In the genomic region with DNA sequence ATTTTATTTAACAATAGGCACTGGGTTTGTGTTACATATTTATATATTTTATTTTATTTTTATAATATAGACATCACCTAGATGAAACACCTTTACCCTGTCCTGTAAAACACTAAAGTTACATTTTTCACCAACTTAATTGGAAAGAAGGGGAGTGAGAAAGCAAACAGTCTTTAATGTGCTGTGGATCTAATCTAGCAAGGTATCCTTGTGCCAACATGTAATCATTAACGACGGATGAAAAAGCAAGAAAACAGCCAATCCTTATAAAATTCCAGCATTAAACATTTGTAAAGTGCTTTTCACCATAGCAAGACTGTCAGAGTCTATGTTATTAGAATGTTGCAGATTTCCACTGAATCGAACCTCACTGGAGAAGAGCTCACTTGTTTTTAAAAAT, we compare ENCODE assay signal across 27 cellular contexts.
"Had no signal": no experiment of that assay in that cellular context is flagged by ENCODE, and none has a peak within 500 bp of the region (broad histone marks: within the 10 kb centered on the region; RNA-seq: fewer than 3 reads in every experiment).

No MANE protein-coding gene starts in this region.

- H3K9me3 ChIP-seq: stomach, suprapubic skin, testis, thoracic aorta, thyroid gland, tibial artery, tibial nerve, transverse colon, upper lobe of left lung, upper lobe of right lung, uterus, vagina had no signal

- ATAC-seq: stimulated activated effector memory CD8-positive, alpha-beta T cell treated with anti-CD3 and anti-CD28 coated beads, Interleukin-12 subunit alpha, Interleukin-12 subunit beta, amount 100 ng/mL, for 72 hours; stimulated activated memory B cell treated with anti-CD40 and anti-IgM and Interleukin-4, amounts not matched to agents 10 μg/mL and 1 μg/mL and 100 μg/mL, for 72 hours; stimulated activated naive B cell treated with anti-CD40 and anti-IgM and Interleukin-4, amounts not matched to agents 10 μg/mL and 1 μg/mL and 100 μg/mL, for 72 hours; stimulated activated naive CD8-positive, alpha-beta T cell treated with anti-CD3 and anti-CD28 coated beads, Interleukin-15, amount 100 ng/mL, for 72 hours; stimulated activated naive CD8-positive, alpha-beta T cell treated with anti-CD3 and anti-CD28 coated beads, Interleukin-15, Interleukin-2, amounts not matched to agents 100 U/mL and 50 U/mL, for 24 hours; upper lobe of right lung had no signal

- H3K4me3 ChIP-seq: stomach, suprapubic skin, testis, thoracic aorta, thyroid gland, tibial artery, tibial nerve, transverse colon, upper lobe of left lung, upper lobe of right lung, uterus, vagina had no signal

- H3K27me3 ChIP-seq: stomach, suprapubic skin, testis, thyroid gland, tibial artery, tibial nerve, transverse colon, upper lobe of left lung, upper lobe of right lung, uterus, vagina had no signal

- H3K36me3 ChIP-seq: stomach, suprapubic skin, thoracic aorta, thyroid gland, tibial artery, tibial nerve, transverse colon, upper lobe of left lung, upper lobe of right lung, uterus, vagina had no signal

- DNase-seq: stimulated activated CD4-positive, alpha-beta T cell treated with anti-CD3 and anti-CD28 coated beads, Interleukin-2, amount 100 ng/mL, for 48 hours; stimulated activated CD4-positive, alpha-beta T cell treated with anti-CD3 and anti-CD28 coated beads, Interleukin-4, amount 100 ng/mL, for 1 hour; stimulated activated CD4-positive, alpha-beta T cell treated with anti-CD3 and anti-CD28 coated beads, Interleukin-4, amount 100 ng/mL, for 24 hours; stimulated activated CD4-positive, alpha-beta T cell treated with anti-CD3 and anti-CD28 coated beads, Interleukin-4, amount 100 ng/mL, for 4 hours; stimulated activated CD8-positive, alpha-beta memory T cell treated with anti-CD3 and anti-CD28 coated beads, Interleukin-4, amount 100 ng/mL, for 48 hours; stimulated activated naive B cell treated with anti-CD40 and anti-IgM and Interleukin-4, amounts not matched to agents 10 μg/mL and 1 μg/mL and 100 μg/mL, for 72 hours; stimulated activated naive CD4-positive, alpha-beta T cell; stimulated activated naive CD4-positive, alpha-beta T cell treated with Interleukin-2 at 50 U/mL for 16 hours; stimulated activated naive CD8-positive, alpha-beta T cell treated with anti-CD3 and anti-CD28 coated beads, Interleukin-15, amount 100 ng/mL, for 72 hours; stimulated activated naive CD8-positive, alpha-beta T cell treated with anti-CD3 and anti-CD28 coated beads, Interleukin-15, Interleukin-2, amounts not matched to agents 100 U/mL and 50 U/mL, for 24 hours; stomach; substantia nigra; testis; thyroid gland; tibial artery; transverse colon; trophoblast cell; upper lobe of left lung; upper lobe of right lung; uterus had no signal

- H3K4me1 ChIP-seq: stomach, suprapubic skin, testis, thyroid gland, tibial artery, tibial nerve, transverse colon, upper lobe of left lung, upper lobe of right lung, uterus, vagina had no signal

- FAIRE-seq: urothelium cell line had no signal

- H3K27ac ChIP-seq: stomach, suprapubic skin, testis, thoracic aorta, thyroid gland, tibial artery, tibial nerve, transverse colon, upper lobe of left lung, upper lobe of right lung, uterus, vagina had no signal
